ENCODE assay signal across 1 cellular context in the genomic region with DNA sequence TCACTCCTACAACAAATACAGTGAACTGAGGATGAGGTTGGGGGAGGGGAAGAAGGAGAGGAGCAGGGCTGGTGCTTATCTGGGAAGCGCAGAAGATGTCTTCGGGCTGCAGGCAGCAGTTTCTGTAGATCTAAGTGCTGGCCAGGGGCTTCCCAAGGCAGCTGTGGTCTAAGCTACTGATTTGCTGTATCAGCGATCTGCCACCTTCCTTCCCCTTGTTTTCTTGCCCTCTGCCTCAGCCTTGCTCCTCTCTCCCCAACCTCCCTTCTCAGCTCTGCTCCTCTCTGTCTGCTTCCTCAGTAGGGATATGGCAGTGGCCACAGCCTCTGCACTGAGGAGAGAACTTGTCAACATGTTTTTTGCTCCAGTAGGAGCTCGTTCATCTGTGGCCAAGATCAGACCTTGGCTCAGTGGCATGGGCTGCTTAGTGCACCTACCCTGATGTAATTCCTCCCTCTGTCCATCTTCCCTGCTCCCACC.
A peak's percentile ranks its signal among the peaks of the same experiment; 100 is the strongest.
TF ChIP-seq lines count a peak whose summit lies in the region.

No MANE protein-coding gene starts in this region.

TF ChIP-seq in K562, 482 proteins besides CTCF, POLR2A, EP300 and RAD21 (continued from another document):
- TF ChIP-seq ZNF318 (IDR thresholded peaks at IDR 0.05; ENCODE audit: borderline replicate concordance in 1 of 2, low read depth in 1 of 2) = no peak
- TF ChIP-seq, protein P1, sequence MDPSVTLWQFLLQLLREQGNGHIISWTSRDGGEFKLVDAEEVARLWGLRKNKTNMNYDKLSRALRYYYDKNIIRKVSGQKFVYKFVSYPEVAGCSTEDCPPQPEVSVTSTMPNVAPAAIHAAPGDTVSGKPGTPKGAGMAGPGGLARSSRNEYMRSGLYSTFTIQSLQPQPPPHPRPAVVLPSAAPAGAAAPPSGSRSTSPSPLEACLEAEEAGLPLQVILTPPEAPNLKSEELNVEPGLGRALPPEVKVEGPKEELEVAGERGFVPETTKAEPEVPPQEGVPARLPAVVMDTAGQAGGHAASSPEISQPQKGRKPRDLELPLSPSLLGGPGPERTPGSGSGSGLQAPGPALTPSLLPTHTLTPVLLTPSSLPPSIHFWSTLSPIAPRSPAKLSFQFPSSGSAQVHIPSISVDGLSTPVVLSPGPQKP (CRISPR knock-in tag; IDR thresholded peaks at IDR 0.05) = no peak
- TF ChIP-seq SP1 (CRISPR knock-in tag; IDR thresholded peaks at IDR 0.05) = no peak
- TF ChIP-seq CBFA2T2 (conservative IDR thresholded peaks at IDR 0.05) = peak; percentile 99
- peak in 1 of 2 experiments; percentile 70; a peak in 2 of 4 replicates for TF ChIP-seq TEAD1 (CRISPR knock-in tag; IDR thresholded peaks at IDR 0.05)
- peak; percentile 98 for TF ChIP-seq TCF3 (CRISPR knock-in tag; IDR thresholded peaks at IDR 0.05)
- TF ChIP-seq, protein P2, sequence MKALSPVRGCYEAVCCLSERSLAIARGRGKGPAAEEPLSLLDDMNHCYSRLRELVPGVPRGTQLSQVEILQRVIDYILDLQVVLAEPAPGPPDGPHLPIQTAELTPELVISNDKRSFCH (CRISPR knock-in tag; IDR thresholded peaks at IDR 0.05) = no peak
- TF ChIP-seq, protein P2 (tag; IDR thresholded peaks at IDR 0.05) = peak; percentile 82; the same call in 1 of the 2 replicates
- no peak for TF ChIP-seq SIN3B (IDR thresholded peaks at IDR 0.05; ENCODE audit: low read depth)
- TF ChIP-seq CHD2 (IDR thresholded peaks at IDR 0.05; ENCODE audit: low read depth, low read length) = no peak; the same call in 1 of the 2 replicates
- 0 out of 2 replicates have a peak, but pooled peaks have one; percentile 36 for TF ChIP-seq ZNF24 (IDR thresholded peaks at IDR 0.05)
- TF ChIP-seq NFATC3 (IDR thresholded peaks at IDR 0.05) = no peak
- TF ChIP-seq, protein P3, sequence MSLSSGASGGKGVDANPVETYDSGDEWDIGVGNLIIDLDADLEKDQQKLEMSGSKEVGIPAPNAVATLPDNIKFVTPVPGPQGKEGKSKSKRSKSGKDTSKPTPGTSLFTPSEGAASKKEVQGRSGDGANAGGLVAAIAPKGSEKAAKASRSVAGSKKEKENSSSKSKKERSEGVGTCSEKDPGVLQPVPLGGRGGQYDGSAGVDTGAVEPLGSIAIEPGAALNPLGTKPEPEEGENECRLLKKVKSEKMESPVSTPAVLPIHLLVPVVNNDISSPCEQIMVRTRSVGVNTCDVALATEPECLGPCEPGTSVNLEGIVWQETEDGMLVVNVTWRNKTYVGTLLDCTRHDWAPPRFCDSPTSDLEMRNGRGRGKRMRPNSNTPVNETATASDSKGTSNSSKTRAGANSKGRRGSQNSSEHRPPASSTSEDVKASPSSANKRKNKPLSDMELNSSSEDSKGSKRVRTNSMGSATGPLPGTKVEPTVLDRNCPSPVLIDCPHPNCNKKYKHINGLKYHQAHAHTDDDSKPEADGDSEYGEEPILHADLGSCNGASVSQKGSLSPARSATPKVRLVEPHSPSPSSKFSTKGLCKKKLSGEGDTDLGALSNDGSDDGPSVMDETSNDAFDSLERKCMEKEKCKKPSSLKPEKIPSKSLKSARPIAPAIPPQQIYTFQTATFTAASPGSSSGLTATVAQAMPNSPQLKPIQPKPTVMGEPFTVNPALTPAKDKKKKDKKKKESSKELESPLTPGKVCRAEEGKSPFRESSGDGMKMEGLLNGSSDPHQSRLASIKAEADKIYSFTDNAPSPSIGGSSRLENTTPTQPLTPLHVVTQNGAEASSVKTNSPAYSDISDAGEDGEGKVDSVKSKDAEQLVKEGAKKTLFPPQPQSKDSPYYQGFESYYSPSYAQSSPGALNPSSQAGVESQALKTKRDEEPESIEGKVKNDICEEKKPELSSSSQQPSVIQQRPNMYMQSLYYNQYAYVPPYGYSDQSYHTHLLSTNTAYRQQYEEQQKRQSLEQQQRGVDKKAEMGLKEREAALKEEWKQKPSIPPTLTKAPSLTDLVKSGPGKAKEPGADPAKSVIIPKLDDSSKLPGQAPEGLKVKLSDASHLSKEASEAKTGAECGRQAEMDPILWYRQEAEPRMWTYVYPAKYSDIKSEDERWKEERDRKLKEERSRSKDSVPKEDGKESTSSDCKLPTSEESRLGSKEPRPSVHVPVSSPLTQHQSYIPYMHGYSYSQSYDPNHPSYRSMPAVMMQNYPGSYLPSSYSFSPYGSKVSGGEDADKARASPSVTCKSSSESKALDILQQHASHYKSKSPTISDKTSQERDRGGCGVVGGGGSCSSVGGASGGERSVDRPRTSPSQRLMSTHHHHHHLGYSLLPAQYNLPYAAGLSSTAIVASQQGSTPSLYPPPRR (CRISPR knock-in tag; IDR thresholded peaks at IDR 0.05; ENCODE audit: borderline replicate concordance) = no peak
- no peak for TF ChIP-seq E2F4 (CRISPR knock-in tag; IDR thresholded peaks at IDR 0.05; ENCODE audit: low read depth)
- TF ChIP-seq CLOCK (CRISPR knock-in tag; IDR thresholded peaks at IDR 0.05; ENCODE audit: borderline replicate concordance) = no peak
